ENCODE assay signal across 23 cellular contexts in the genomic region with DNA sequence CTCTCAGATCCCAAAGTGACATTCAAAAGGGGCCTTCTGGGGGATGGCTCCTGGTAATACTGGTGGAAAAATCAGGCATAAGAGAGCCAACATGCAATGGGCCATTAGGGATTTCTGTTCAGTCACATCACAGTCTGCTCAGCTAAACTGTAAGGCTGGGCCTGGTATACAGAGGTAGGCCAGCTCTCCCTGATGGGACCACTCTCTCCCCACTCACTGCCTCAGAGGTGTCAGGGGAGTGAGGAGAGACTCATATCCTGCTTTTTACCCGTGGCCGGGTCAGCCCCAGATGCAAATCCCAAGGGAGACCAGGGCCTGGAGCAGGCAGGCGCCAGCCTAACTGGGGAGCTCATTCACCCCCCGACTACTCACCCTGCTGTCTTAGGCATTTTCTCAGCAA.
"Had no signal": no experiment of that assay in that cellular context is flagged by ENCODE, and none has a peak within 500 bp of the region (broad histone marks: within the 10 kb centered on the region; RNA-seq: fewer than 3 reads in every experiment).

No MANE protein-coding gene starts in this region.

- ATAC-seq: gastrocnemius medialis; psoas muscle; stimulated activated naive B cell treated with anti-CD40 and anti-IgM and Interleukin-4, amounts not matched to agents 10 μg/mL and 1 μg/mL and 100 μg/mL, for 72 hours had no signal

- H3K36me3 ChIP-seq: adrenal gland, gastrocnemius medialis, left ventricle myocardium inferior, stomach, tibial nerve had no signal

- H3K27me3 ChIP-seq: adrenal gland, gastrocnemius medialis, stomach, tibial nerve had no signal

- H3K4me3 ChIP-seq: adrenal gland, gastrocnemius medialis, left ventricle myocardium inferior, lung, psoas muscle, smooth muscle cell, stomach, tibial nerve had no signal

- H3K4me1 ChIP-seq: adrenal gland, gastrocnemius medialis, parathyroid adenoma, psoas muscle had no signal

- H3K9ac ChIP-seq: parathyroid adenoma had no signal

- DNase-seq: activated CD4-positive, alpha-beta T cell treated with anti-CD3 and anti-CD28 coated beads for 4 hours; activated CD4-positive, alpha-beta T cell treated with anti-CD3 and anti-CD28 coated beads, Interleukin-2, amount 50 U/mL, for 4 hours; activated effector memory CD4-positive, alpha-beta T cell treated with anti-CD3 and anti-CD28 coated beads, Interleukin-2, amount 50 U/mL, for 16 hours; activated naive CD4-positive, alpha-beta T cell treated with anti-CD3 and anti-CD28 coated beads for 36 hours; activated naive CD8-positive, alpha-beta T cell treated with anti-CD3 and anti-CD28 coated beads for 36 hours; adrenal gland; dermis blood vessel endothelial cell; effector CD4-positive, alpha-beta T cell; gastrocnemius medialis; glutamatergic neuron; left ventricle myocardium inferior; naive B cell; nephron progenitor cell; psoas muscle; stimulated activated CD4-positive, alpha-beta T cell treated with anti-CD3 and anti-CD28 coated beads, Interleukin-1b, Interleukin-23, amount 100 ng/mL, for 48 hours; stimulated activated naive B cell treated with anti-CD40 and anti-IgM and Interleukin-4, amounts not matched to agents 10 μg/mL and 1 μg/mL and 100 μg/mL, for 72 hours; stomach; T-helper 1 cell had no signal

- H3K9me3 ChIP-seq: adrenal gland, gastrocnemius medialis, left ventricle myocardium inferior, psoas muscle, stomach, tibial nerve had no signal

- H3K27ac ChIP-seq: adrenal gland, epithelial cell of prostate, gastrocnemius medialis, left ventricle myocardium inferior, parathyroid adenoma, psoas muscle, stomach, tibial nerve had no signal
